In genomic region chr17:42659079-42659931, GRCh38 we compare ENCODE assay signal across 8 cellular contexts. TPM values are rescaled to one million over a fixed set of nuclear protein-coding genes. Genes with fewer than 3 reads are reported as not detected.
DNase-seq lines count a peak whose midpoint lies in the region; ATAC-seq, FAIRE-seq and TF ChIP-seq lines count a peak whose summit lies in the region.

TSS of gene TUBG2 (plus strand) at chr17:42659284. CDS start at chr17:42659504, 220 bp downstream.

- TF ChIP-seq CTCF in D721Med (IDR thresholded peaks at IDR 0.05; ENCODE audit: insufficient read depth, missing control alignments): no peak

- FAIRE-seq in D721Med (lab: Jason Lieb, UNC): no peak

- ATAC-seq in HG02759 (IDR thresholded peaks at IDR 0.05; ENCODE audit: unreplicated experiment) (peak; percentile 68), left lobe of liver (peak; percentile 91), GM21529 (IDR thresholded peaks at IDR 0.05; ENCODE audit: unreplicated experiment) (no peak)

- peak; percentile 99 for DNase-seq in D721Med (ENCODE audit: insufficient read length, low spot score)
- DNase-seq in NCI-H460 (ENCODE audit: extremely low read depth, low read depth): peak; percentile 91
- DNase-seq in activated CD4-positive, alpha-beta T cell treated with anti-CD3 and anti-CD28 coated beads, Interleukin-2, amount 50 U/mL, for 24 hours (ENCODE audit: low read depth in 1 of 2, low spot score in 1 of 2): peak; percentile 67 to 73
- DNase-seq in dedifferentiated amniotic fluid mesenchymal stem cell (ENCODE audit: extremely low spot score): peak; percentile 76
- peak; percentile 91 for DNase-seq in left lobe of liver (ENCODE audit: low spot score)
- DNase-seq in stimulated activated CD4-positive, alpha-beta T cell treated with anti-CD3 and anti-CD28 coated beads, Interleukin-2, amount 100 ng/mL, for 4 hours (ENCODE audit: low read depth): peak; percentile 74

RNA-seq across cellular contexts. Expression of gene TUBG2, which starts in this region (rescaled TPM):
- 10.2 and 11.5 TPM in 2 replicates for total RNA-seq in NCI-H460 (2014; rRNA removed; shearing (Covaris generic))
- 42.5 and 47.8 TPM in 2 replicates for polyA plus RNA-seq in NCI-H460 (2014; cell fraction: nucleus; rRNA removed)
- total RNA-seq in left lobe of liver: 7.6 TPM
